19 cellular contexts compared by ENCODE assay signal in the genomic region with DNA sequence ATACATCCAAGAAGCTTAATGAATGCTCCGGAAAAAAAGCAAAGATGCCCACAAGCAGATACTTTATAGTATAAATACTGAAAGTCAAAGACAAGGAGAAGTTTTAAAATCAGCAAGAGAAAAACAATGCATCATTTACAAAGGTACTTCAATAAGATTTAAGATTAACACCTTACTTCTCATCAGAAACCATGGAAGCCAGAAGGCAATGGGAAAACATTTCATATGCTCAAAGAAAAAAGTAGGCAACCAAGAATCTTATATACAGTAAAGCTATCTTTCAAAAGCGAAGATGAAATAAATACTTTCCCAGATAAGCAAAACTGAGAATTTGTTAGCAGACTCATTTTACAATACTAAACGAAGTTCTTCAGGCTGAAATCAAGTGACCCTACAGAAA.
"Had no signal": no experiment of that assay in that cellular context is flagged by ENCODE, and none has a peak within 500 bp of the region (broad histone marks: within the 10 kb centered on the region; RNA-seq: fewer than 3 reads in every experiment).

No MANE protein-coding gene starts in this region.

- H3K9me3 ChIP-seq: prostate gland had no signal

- ATAC-seq: activated CD8-positive, alpha-beta memory T cell treated with anti-CD3 and anti-CD28 coated beads, Interleukin-2, amount 10 ng/mL, durations not matched to agents 7 days and 5 days; heart left ventricle had no signal

- H3K27me3 ChIP-seq: cardiac muscle cell, esophagus squamous epithelium, heart left ventricle had no signal

- H3K4me1 ChIP-seq: esophagus squamous epithelium, prostate gland had no signal

- DNase-seq: activated CD4-positive, alpha-beta T cell treated with anti-CD3 and anti-CD28 coated beads for 1 hour; activated CD4-positive, alpha-beta T cell treated with anti-CD3 and anti-CD28 coated beads, Interleukin-2, amount 50 U/mL, for 48 hours; activated CD8-positive, alpha-beta memory T cell treated with anti-CD3 and anti-CD28 coated beads, Interleukin-2, amount 10 ng/mL, durations not matched to agents 7 days and 5 days; activated effector memory CD4-positive, alpha-beta T cell treated with Interleukin-2 at 50 U/mL for 16 hours; activated T-cell treated with anti-CD3 and anti-CD28 coated beads, Interleukin-2, amount 50 U/mL, for 24 hours; aorta; esophagus squamous epithelium; foreskin melanocyte; heart left ventricle; islet precursor cell; left ventricle myocardium inferior; occipital lobe; stimulated activated CD4-positive, alpha-beta T cell treated with anti-CD3 and anti-CD28 coated beads, Interleukin-12 subunit alpha, Interleukin-12 subunit beta, amount 100 ng/mL, for 4 hours; stimulated activated naive CD4-positive, alpha-beta T cell; substantia nigra; trophoblast cell had no signal

- FAIRE-seq: colon had no signal

- H3K36me3 ChIP-seq: prostate gland had no signal

- H3K27ac ChIP-seq: cardiac muscle cell, esophagus squamous epithelium, heart left ventricle, left ventricle myocardium inferior, prostate gland had no signal

- H3K4me3 ChIP-seq: cardiac muscle cell, esophagus squamous epithelium, heart left ventricle, left ventricle myocardium inferior, prostate gland had no signal
